Comparison of ENCODE assay signal across 15 cellular contexts in the genomic region with DNA sequence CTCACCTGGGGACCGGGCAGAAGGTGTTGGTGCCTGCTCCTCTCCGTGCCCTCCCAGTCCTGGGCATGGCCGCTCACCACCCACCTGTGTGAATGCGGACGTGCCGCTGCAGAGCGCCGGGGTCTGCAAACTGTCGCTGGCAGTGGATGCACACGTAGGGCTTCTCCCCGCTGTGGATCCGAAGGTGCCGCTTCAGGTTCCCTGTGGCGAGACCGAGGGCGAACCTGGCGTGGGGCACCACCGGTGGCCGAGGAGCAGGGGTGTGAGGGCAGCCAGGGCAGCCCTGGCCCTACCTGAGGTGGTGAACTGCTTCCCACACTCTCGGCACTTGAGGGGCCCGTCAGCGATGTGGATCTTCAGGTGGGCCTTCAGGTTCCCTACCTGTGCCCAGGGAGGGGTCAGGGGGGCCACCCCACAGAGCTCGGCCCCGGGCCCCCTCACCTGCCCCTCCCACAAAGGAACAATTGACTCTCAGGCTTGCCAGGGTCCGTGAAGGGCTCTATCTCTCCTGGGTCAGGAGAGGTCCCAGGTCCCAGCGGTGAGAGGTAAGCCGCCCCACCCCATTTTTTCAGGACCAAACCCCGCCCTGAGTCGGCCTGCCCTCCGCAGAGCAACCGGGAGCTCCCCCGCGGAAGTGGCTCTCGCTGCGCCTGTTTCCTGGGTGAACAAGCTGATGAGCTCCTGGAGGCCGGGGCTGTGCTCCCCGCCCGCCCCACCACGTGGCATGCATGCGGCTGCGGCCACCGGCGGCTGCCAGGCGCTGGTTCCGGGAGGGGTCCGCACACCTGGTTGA.
"Had no signal": no experiment of that assay in that cellular context is flagged by ENCODE, and none has a peak within 500 bp of the region (broad histone marks: within the 10 kb centered on the region; RNA-seq: fewer than 3 reads in every experiment).

No MANE protein-coding gene starts in this region.

- ATAC-seq: esophagus mucosa; mucosa of descending colon; naive thymus-derived CD4-positive, alpha-beta T cell had no signal

- H3K36me3 ChIP-seq: uterus had no signal

- DNase-seq: activated CD4-positive, alpha-beta T cell treated with anti-CD3 and anti-CD28 coated beads for 1 hour; activated CD4-positive, alpha-beta T cell treated with anti-CD3 and anti-CD28 coated beads, Interleukin-2, amount 50 U/mL, for 48 hours; left ventricle myocardium inferior; mucosa of descending colon; stimulated activated CD4-positive, alpha-beta T cell treated with anti-CD3 and anti-CD28 coated beads, Interleukin-12 subunit alpha, Interleukin-12 subunit beta, amount 100 ng/mL, for 4 hours; stimulated activated CD4-positive, alpha-beta T cell treated with anti-CD3 and anti-CD28 coated beads, Interleukin-2, amount 100 ng/mL, for 24 hours; T-helper 1 cell; T1000; thyroid gland had no signal

- H3K9me3 Mint-ChIP-seq: activated T-helper 1 cell treated with anti-CD3 and anti-CD28 coated beads, Interleukin-12 subunit alpha, Interleukin-12 subunit beta, Interleukin-2, Interleukin-4 antibody, amounts not matched to agents 30 ng/mL and 10 ng/mL and 1 ng/mL, durations not matched to agents 14 hours and 24 hours and 36 hours; memory B cell; naive thymus-derived CD4-positive, alpha-beta T cell had no signal

- H3K27me3 ChIP-seq: thyroid gland, uterus had no signal

- H3K27ac Mint-ChIP-seq: activated T-helper 1 cell treated with anti-CD3 and anti-CD28 coated beads, Interleukin-12 subunit alpha, Interleukin-12 subunit beta, Interleukin-2, Interleukin-4 antibody, amounts not matched to agents 30 ng/mL and 10 ng/mL and 1 ng/mL, durations not matched to agents 14 hours and 24 hours and 36 hours; memory B cell; naive thymus-derived CD4-positive, alpha-beta T cell had no signal

- H3K4me3 ChIP-seq: left ventricle myocardium inferior, mucosa of descending colon, thyroid gland, uterus had no signal

- H3K9ac ChIP-seq: parathyroid adenoma had no signal

- H3K4me1 ChIP-seq: uterus had no signal

- H3K27ac ChIP-seq: left ventricle myocardium inferior, parathyroid adenoma, thyroid gland, uterus had no signal

- H3K9me3 ChIP-seq: left ventricle myocardium inferior, mucosa of descending colon, thyroid gland, uterus had no signal

- H2AFZ ChIP-seq: parathyroid adenoma had no signal

- H3K27me3 Mint-ChIP-seq: memory B cell; naive thymus-derived CD4-positive, alpha-beta T cell had no signal

- H3K4me3 Mint-ChIP-seq: activated T-helper 1 cell treated with anti-CD3 and anti-CD28 coated beads, Interleukin-12 subunit alpha, Interleukin-12 subunit beta, Interleukin-2, Interleukin-4 antibody, amounts not matched to agents 30 ng/mL and 10 ng/mL and 1 ng/mL, durations not matched to agents 14 hours and 24 hours and 36 hours; memory B cell; naive thymus-derived CD4-positive, alpha-beta T cell had no signal
